Comparison of ENCODE assay signal across 8 cellular contexts in genomic region chr16:81567987-81568748, GRCh38.
A peak's percentile ranks its signal among the peaks of the same experiment; 100 is the strongest.
DNase-seq lines count a peak whose midpoint lies in the region; ATAC-seq lines count a peak whose summit lies in the region.

No MANE protein-coding gene starts in this region.

- intact Hi-C loops in left ventricle myocardium superior (cut with micrococcal nuclease), result no loop called here

- ATAC-seq in left ventricle myocardium superior (peak; percentile 82), HG03439 (IDR thresholded peaks at IDR 0.05; ENCODE audit: unreplicated experiment) (no peak), HG02973 (IDR thresholded peaks at IDR 0.05; ENCODE audit: unreplicated experiment) (no peak), HG02623 (IDR thresholded peaks at IDR 0.05; ENCODE audit: unreplicated experiment) (no peak)

- peak; percentile 87 for DNase-seq in HPDE6-E6E7 (ENCODE audit: extremely low spot score)
- DNase-seq in activated CD8-positive, alpha-beta memory T cell treated with anti-CD3 and anti-CD28 coated beads, Interleukin-2, amount 50 U/mL, for 48 hours, result peak; percentile 79
- DNase-seq in left ventricle myocardium superior, result no peak
- peak; percentile 47 to 67 (median 60) for DNase-seq in stimulated activated CD4-positive, alpha-beta T cell treated with anti-CD3 and anti-CD28 coated beads, TNF-alpha, amount 100 ng/mL, for 48 hours (ENCODE audit: low read depth in 3 of 3)
- DNase-seq in SIG-M5 (lab: John Stamatoyannopoulos, UW), result no peak

Comparison
In these comparisons a context has a peak if more than half of its experiments do, and no peak if none do; other contexts are left out.
1. DNase-seq: peak in HPDE6-E6E7 (single experiment), activated CD8-positive, alpha-beta memory T cell treated with anti-CD3 and anti-CD28 coated beads, Interleukin-2, amount 50 U/mL, for 48 hours (single experiment) and stimulated activated CD4-positive, alpha-beta T cell treated with anti-CD3 and anti-CD28 coated beads, TNF-alpha, amount 100 ng/mL, for 48 hours (3 of 3); none in left ventricle myocardium superior (single experiment) and SIG-M5 (single experiment).